Comparison of ENCODE assay signal across 8 cellular contexts in the genomic region with DNA sequence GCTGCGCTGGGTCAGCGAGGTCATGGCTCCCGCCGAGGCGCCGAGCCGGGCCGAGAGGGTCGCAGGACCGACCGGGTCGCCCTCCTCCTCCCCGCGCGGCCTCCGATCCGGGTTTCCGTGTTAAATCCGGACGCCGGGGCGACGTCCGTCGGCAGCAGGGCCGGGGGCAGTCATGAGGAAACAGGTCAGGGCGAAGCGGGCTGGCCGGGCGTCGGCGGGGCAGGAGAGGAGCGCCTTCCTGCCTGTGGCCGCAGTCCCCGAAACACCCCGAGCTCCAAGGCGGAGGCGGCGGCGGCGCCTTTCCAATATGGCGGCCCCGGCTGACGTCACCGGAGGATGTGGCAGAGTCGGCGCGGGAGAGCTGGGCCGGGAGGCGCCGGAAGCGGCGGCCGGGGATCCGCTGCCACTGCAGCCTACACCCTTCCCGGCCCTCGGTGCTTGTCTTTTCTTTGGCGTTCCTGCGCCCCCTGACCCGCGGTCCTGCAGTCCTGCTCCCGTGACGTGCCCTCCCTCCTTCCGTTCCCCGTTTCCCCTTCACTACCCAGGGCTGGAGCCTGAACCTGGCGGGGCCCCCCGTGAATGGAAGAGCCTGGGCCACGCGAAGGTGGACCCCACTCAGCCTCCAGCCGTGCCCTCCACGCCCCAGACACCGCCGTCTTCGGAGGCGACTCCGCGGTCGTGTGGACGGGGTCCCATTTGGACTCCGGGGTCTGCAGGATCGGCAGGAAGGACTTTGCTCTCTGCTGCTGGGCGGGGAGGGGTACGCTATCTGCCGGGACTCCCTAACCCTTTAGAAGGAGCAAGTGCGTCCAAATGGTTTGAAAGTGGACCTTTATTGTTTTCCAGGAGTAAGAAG. TPM values are rescaled to one million over a fixed set of nuclear protein-coding genes. Genes with fewer than 3 reads are reported as not detected.
DNase-seq lines count a peak whose midpoint lies in the region; ATAC-seq and TF ChIP-seq lines count a peak whose summit lies in the region.

A gene (minus strand): TSS at position 309 of the 856 bp plus-strand sequence. CDS start 285 bp downstream, at position 24.

- ATAC-seq in HG02610 (IDR thresholded peaks at IDR 0.05; ENCODE audit: unreplicated experiment) (peak; percentile 86), omental fat pad (ENCODE audit: low FRiP score) (peak; percentile 96)

- peak in 1 of 2 experiments; percentile 15; a peak in 1 of 4 replicates for TF ChIP-seq EP300 in SK-N-SH (IDR thresholded peaks at IDR 0.05; ENCODE audit: borderline replicate concordance in 1 of 2, low read depth in 1 of 2, low read length in 1 of 2)

- H3K27me3 ChIP-seq in SK-N-SH (ENCODE audit: insufficient read depth): no peaks in the 10 kb centered on the region

- H3K9ac ChIP-seq in SK-N-SH: peak within 1 kb of the TSS; percentile 100

- H3K4me3 ChIP-seq in SK-N-SH (ENCODE audit: low read depth in 2 of 2, low read length in 1 of 2): peak within 1 kb of the TSS; percentile 86 to 96

- H3K4me1 ChIP-seq in SK-N-SH (ENCODE audit: control insufficient read depth in 1 of 2, insufficient read depth in 2 of 2, low read depth in 1 of 2, low read length in 1 of 2): peaks cover 7 to 20% of the 10 kb centered on the region in 2 experiments; a peak in 3 of 4 replicates

- peaks cover 41% of the 10 kb centered on the region for H4K20me1 ChIP-seq in SK-N-SH (ENCODE audit: insufficient read depth)

- H3K4me2 ChIP-seq in SK-N-SH: peak within 1 kb of the TSS; percentile 100

- peak within 1 kb of the TSS; percentile 84 for H2AFZ ChIP-seq in SK-N-SH (ENCODE audit: low read depth)

- POLR2A ChIA-PET in GM10248 (lab: Yijun Ruan, JAX) (interaction anchor here (0.6 kb wide), 1 partner anchor 8 kb away, joined by 4 read pairs; no protein-coding TSS in a partner anchor), SK-N-SH (lab: Yijun Ruan, JAX) (interaction anchor here (2.0 kb wide), 1 partner anchor 16 kb away, joined by 9 read pairs; no protein-coding TSS in a partner anchor)

- H3K27ac ChIP-seq in SK-N-SH (ENCODE audit: low read depth in 2 of 2, low read length in 1 of 2) (peak within 1 kb of the TSS; percentile 96 to 98), temporal lobe (ENCODE audit: low read depth, low read length) (peak within 1 kb of the TSS; percentile 96)

- peaks cover 59% of the 10 kb centered on the region for H3K79me2 ChIP-seq in SK-N-SH (ENCODE audit: insufficient read depth)

- no peak for TF ChIP-seq RAD21 in SK-N-SH (IDR thresholded peaks at IDR 0.05; ENCODE audit: low read length)

- H3K9me3 ChIP-seq in SK-N-SH: no peaks in the 10 kb centered on the region

- H3F3A ChIP-seq in SK-N-SH (replicated peaks; ENCODE audit: insufficient read depth): peaks cover 26% of the 10 kb centered on the region

- under 1% methylated on average over 23 of the region's 85 CpGs for WGBS in SK-N-SH (ENCODE audit: low lambda C conversion rate)

- no peak for TF ChIP-seq CTCF in GM10248 (IDR thresholded peaks at IDR 0.05; ENCODE audit: control extremely low read depth, extremely low read depth, low read depth, missing control alignments)
- TF ChIP-seq CTCF in SK-N-SH (IDR thresholded peaks at IDR 0.05): no peak
- no peak for TF ChIP-seq CTCF in omental fat pad (IDR thresholded peaks at IDR 0.05)

- no peaks in the 10 kb centered on the region for H3K9me2 ChIP-seq in SK-N-SH

- peak; percentile 93 for DNase-seq in GM10248 (ENCODE audit: extremely low spot score)
- peak; percentile 84 for DNase-seq in NCI-H1092 (lab: John Stamatoyannopoulos, UW)
- peak; percentile 96 for DNase-seq in SK-N-SH
- DNase-seq in activated naive CD4-positive, alpha-beta T cell treated with anti-CD3 and anti-CD28 coated beads, Interleukin-2, amount 50 U/mL, for 16 hours: peak; percentile 92
- peak; percentile 83 for DNase-seq in globus pallidus (ENCODE audit: low spot score)
- peak; percentile 85 for DNase-seq in omental fat pad (ENCODE audit: low spot score)

- CTCF ChIA-PET in GM10248 (lab: Yijun Ruan, JAX): interaction anchor here (0.9 to 1.8 kb wide), 8 partner anchors 10 to 155 kb away, joined by 3 to 9 read pairs (median 4); no protein-coding TSS in a partner anchor
- CTCF ChIA-PET in SK-N-SH (lab: Yijun Ruan, JAX): interaction anchor here (0.7 to 2.0 kb wide), 2 partner anchors 58 to 140 kb away, joined by 3 to 9 read pairs; no protein-coding TSS in a partner anchor

- peaks cover 19 to 26% of the 10 kb centered on the region in 2 experiments for H3K36me3 ChIP-seq in SK-N-SH (replicated peaks in 1 of 2; ENCODE audit: control insufficient read depth in 1 of 2, insufficient read depth in 2 of 2, low read length in 1 of 2)

TF ChIP-seq in SK-N-SH, 30 proteins besides CTCF, POLR2A, EP300 and RAD21 (continues in another document):
- TF ChIP-seq TEAD4 (IDR thresholded peaks at IDR 0.05; ENCODE audit: borderline replicate concordance, insufficient read depth) (no peak), SMC3 (IDR thresholded peaks at IDR 0.05; ENCODE audit: low read depth, low read length) (0 out of 2 replicates have a peak, but pooled peaks have one; percentile 15), YY1 (IDR thresholded peaks at IDR 0.05; ENCODE audit: low read depth) (peak; percentile 96), RXRA (IDR thresholded peaks at IDR 0.05; ENCODE audit: borderline replicate concordance, low read depth) (no peak), JUND (IDR thresholded peaks at IDR 0.05) (no peak), NRF1 (IDR thresholded peaks at IDR 0.05; ENCODE audit: low read depth, low read length) (0 out of 2 replicates have a peak, but pooled peaks have one; percentile 36), RCOR1 (IDR thresholded peaks at IDR 0.05; ENCODE audit: low read length) (no peak), GABPA (IDR thresholded peaks at IDR 0.05; ENCODE audit: low read depth) (peak; percentile 72), MXI1 (IDR thresholded peaks at IDR 0.05; ENCODE audit: low read depth, low read length) (peak; percentile 55), TCF12 (IDR thresholded peaks at IDR 0.05) (no peak), POLR2AphosphoS5 (IDR thresholded peaks at IDR 0.05; ENCODE audit: low read depth, low read length) (peak; percentile 95), RFX5 (IDR thresholded peaks at IDR 0.05; ENCODE audit: low read length) (no peak), FOXM1 (IDR thresholded peaks at IDR 0.05; ENCODE audit: low read depth) (no peak)
- TF ChIP-seq, protein P1, sequence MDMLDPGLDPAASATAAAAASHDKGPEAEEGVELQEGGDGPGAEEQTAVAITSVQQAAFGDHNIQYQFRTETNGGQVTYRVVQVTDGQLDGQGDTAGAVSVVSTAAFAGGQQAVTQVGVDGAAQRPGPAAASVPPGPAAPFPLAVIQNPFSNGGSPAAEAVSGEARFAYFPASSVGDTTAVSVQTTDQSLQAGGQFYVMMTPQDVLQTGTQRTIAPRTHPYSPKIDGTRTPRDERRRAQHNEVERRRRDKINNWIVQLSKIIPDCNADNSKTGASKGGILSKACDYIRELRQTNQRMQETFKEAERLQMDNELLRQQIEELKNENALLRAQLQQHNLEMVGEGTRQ (IDR thresholded peaks at IDR 0.05; ENCODE audit: borderline replicate concordance, low read depth, low read length): no peak
- TF ChIP-seq, protein P2, sequence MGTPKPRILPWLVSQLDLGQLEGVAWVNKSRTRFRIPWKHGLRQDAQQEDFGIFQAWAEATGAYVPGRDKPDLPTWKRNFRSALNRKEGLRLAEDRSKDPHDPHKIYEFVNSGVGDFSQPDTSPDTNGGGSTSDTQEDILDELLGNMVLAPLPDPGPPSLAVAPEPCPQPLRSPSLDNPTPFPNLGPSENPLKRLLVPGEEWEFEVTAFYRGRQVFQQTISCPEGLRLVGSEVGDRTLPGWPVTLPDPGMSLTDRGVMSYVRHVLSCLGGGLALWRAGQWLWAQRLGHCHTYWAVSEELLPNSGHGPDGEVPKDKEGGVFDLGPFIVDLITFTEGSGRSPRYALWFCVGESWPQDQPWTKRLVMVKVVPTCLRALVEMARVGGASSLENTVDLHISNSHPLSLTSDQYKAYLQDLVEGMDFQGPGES (IDR thresholded peaks at IDR 0.05; ENCODE audit: low read depth, low read length): no peak
- TF ChIP-seq, protein P3, sequence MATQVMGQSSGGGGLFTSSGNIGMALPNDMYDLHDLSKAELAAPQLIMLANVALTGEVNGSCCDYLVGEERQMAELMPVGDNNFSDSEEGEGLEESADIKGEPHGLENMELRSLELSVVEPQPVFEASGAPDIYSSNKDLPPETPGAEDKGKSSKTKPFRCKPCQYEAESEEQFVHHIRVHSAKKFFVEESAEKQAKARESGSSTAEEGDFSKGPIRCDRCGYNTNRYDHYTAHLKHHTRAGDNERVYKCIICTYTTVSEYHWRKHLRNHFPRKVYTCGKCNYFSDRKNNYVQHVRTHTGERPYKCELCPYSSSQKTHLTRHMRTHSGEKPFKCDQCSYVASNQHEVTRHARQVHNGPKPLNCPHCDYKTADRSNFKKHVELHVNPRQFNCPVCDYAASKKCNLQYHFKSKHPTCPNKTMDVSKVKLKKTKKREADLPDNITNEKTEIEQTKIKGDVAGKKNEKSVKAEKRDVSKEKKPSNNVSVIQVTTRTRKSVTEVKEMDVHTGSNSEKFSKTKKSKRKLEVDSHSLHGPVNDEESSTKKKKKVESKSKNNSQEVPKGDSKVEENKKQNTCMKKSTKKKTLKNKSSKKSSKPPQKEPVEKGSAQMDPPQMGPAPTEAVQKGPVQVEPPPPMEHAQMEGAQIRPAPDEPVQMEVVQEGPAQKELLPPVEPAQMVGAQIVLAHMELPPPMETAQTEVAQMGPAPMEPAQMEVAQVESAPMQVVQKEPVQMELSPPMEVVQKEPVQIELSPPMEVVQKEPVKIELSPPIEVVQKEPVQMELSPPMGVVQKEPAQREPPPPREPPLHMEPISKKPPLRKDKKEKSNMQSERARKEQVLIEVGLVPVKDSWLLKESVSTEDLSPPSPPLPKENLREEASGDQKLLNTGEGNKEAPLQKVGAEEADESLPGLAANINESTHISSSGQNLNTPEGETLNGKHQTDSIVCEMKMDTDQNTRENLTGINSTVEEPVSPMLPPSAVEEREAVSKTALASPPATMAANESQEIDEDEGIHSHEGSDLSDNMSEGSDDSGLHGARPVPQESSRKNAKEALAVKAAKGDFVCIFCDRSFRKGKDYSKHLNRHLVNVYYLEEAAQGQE (IDR thresholded peaks at IDR 0.05; ENCODE audit: low read depth, low read length): no peak
- TF ChIP-seq, protein P4, sequence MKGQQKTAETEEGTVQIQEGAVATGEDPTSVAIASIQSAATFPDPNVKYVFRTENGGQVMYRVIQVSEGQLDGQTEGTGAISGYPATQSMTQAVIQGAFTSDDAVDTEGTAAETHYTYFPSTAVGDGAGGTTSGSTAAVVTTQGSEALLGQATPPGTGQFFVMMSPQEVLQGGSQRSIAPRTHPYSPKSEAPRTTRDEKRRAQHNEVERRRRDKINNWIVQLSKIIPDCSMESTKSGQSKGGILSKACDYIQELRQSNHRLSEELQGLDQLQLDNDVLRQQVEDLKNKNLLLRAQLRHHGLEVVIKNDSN (IDR thresholded peaks at IDR 0.05; ENCODE audit: borderline replicate concordance, low read depth): 0 out of 2 replicates have a peak, but pooled peaks have one; percentile 11

RNA-seq across cellular contexts. Expression of the gene that starts here (rescaled TPM):
- 25.5 and 30.7 TPM in 2 replicates for polyA plus RNA-seq in SK-N-SH (2012; rRNA removed)
- polyA plus RNA-seq in SK-N-SH (2012; cell fraction: cytosol; rRNA removed): 38.4 and 38.5 TPM in 2 replicates
- 13.7 and 19.2 TPM in 2 replicates for polyA plus RNA-seq in SK-N-SH (2012; cell fraction: nucleus; rRNA removed)
- total RNA-seq in omental fat pad (10 to 100 TPM; 75.3 to 87.2 (median 84.0) TPM), temporal lobe (40.6 TPM)

Comparison
In these comparisons a context has a peak if more than half of its experiments do, and no peak if none do; other contexts are left out.
1. Peak in every context shown above with its lines: DNase-seq, ATAC-seq, H3K4me3 ChIP-seq and H3K27ac ChIP-seq.